ENCODE assay signal across 8 cellular contexts in genomic region chr3:188296761-188297689, GRCh38.
A peak's percentile ranks its signal among the peaks of the same experiment; 100 is the strongest.
DNase-seq lines count a peak whose midpoint lies in the region; ATAC-seq and TF ChIP-seq lines count a peak whose summit lies in the region.

No MANE protein-coding gene starts in this region.

- H3K27ac ChIP-seq in PC-3 (ENCODE audit: low read length) = peak overlapping the region; percentile 85

- CTCF ChIA-PET in PC-3 (lab: Charles Lee) = interaction anchor here (0.7 kb wide), 1 partner anchor 657 kb away, joined by 3 read pairs; no protein-coding TSS in a partner anchor

- no peak overlapping the region; the same call in 1 of the 2 replicates for H3K4me3 ChIP-seq in PC-3 (ENCODE audit: low read length)
- H3K4me3 ChIP-seq in fibroblast of the aortic adventitia (ENCODE audit: low read depth, low read length) = no peak overlapping the region

- TF ChIP-seq CTCF in PC-3 (conservative IDR thresholded peaks at IDR 0.05; ENCODE audit: low read depth, low read length) (no peak), fibroblast of the aortic adventitia (IDR thresholded peaks at IDR 0.05; ENCODE audit: insufficient read depth, low read length) (no peak)

- no peaks in the 10 kb centered on the region for H3K36me3 ChIP-seq in PC-3 (ENCODE audit: low read depth, low read length)

- POLR2A ChIA-PET in PC-3 (lab: Charles Lee; ENCODE audit: unreplicated experiment) = interaction anchor here (0.7 kb wide), 1 partner anchor 555 kb away, joined by 12 read pairs; no protein-coding TSS in a partner anchor

- no peaks in the 10 kb centered on the region for H3K9me3 ChIP-seq in PC-3 (ENCODE audit: low read length)

- H3K9ac ChIP-seq in PC-3 (ENCODE audit: low read length) = peak overlapping the region; percentile 34; the same call in 1 of the 2 replicates

- no peaks in the 10 kb centered on the region for H4K20me1 ChIP-seq in PC-3 (ENCODE audit: low read length)

- H3K27me3 ChIP-seq in PC-3 (ENCODE audit: low read length) = no peaks in the 10 kb centered on the region

- intact Hi-C loops in PC-3 (cut with micrococcal nuclease) = loop anchor here (5.0 kb wide), 2 partner anchors 230 to 330 kb away; no protein-coding TSS in a partner anchor

- BruUV-seq in PC-3 (replicated peaks; lab: Mats Ljungman, UMichigan) = no TSS peak

- H3K4me1 ChIP-seq in PC-3 (ENCODE audit: insufficient read depth, low read length) = peaks cover 65% of the 10 kb centered on the region

- no peaks in the 10 kb centered on the region for H3K9me2 ChIP-seq in PC-3 (replicated peaks; ENCODE audit: low read length)

- peak overlapping the region; percentile 72 for H3K4me2 ChIP-seq in PC-3 (ENCODE audit: low read length)

- no peak overlapping the region for H2AFZ ChIP-seq in PC-3 (ENCODE audit: low read length)

- peaks cover 27% of the 10 kb centered on the region for H3K79me2 ChIP-seq in PC-3 (ENCODE audit: low read length)

- ATAC-seq in PC-3 (peak; percentile 18), HG03097 (IDR thresholded peaks at IDR 0.05; ENCODE audit: low FRiP score, unreplicated experiment) (no peak)

- DNase-seq in GF-D8 (lab: John Stamatoyannopoulos, UW) (peak; percentile 14), PC-3 (peak; percentile 85), fibroblast of the aortic adventitia (ENCODE audit: low read depth) (peak; percentile 97), renal cortical epithelial cell (ENCODE audit: low read depth) (peak; percentile 96), amniotic stem cell (lab: John Stamatoyannopoulos, UW) (no peak), DMS114 treated with DMSO at 0.1 percent for 48 hours (lab: John Stamatoyannopoulos, UW; ENCODE audit: unreplicated experiment) (no peak)
- DNase-seq in stimulated activated CD8-positive, alpha-beta memory T cell treated with anti-CD3 and anti-CD28 coated beads, Interleukin-4, amount 100 ng/mL, for 48 hours = no peak

- peaks cover 9% of the 10 kb centered on the region for H3F3A ChIP-seq in PC-3 (ENCODE audit: low read length, unreplicated experiment)

Comparison
In these comparisons a context has a peak if more than half of its experiments do, and no peak if none do; other contexts are left out.
1. DNase-seq: peak in GF-D8 (single experiment), PC-3 (single experiment), fibroblast of the aortic adventitia (single experiment) and renal cortical epithelial cell (single experiment); none in amniotic stem cell (single experiment), stimulated activated CD8-positive, alpha-beta memory T cell treated with anti-CD3 and anti-CD28 coated beads, Interleukin-4, amount 100 ng/mL, for 48 hours (single experiment) and DMS114 treated with DMSO at 0.1 percent for 48 hours (single experiment).